19 cellular contexts compared by ENCODE assay signal in genomic region chr18:11565716-11566115, GRCh38. TPM values are rescaled to one million over a fixed set of nuclear protein-coding genes. Genes with fewer than 3 reads are reported as not detected.
DNase-seq lines count a peak whose midpoint lies in the region; FAIRE-seq and TF ChIP-seq lines count a peak whose summit lies in the region.
"Had no signal": no experiment of that assay in that cellular context is flagged by ENCODE, and none has a peak within 500 bp of the region (broad histone marks: within the 10 kb centered on the region; RNA-seq: fewer than 3 reads in every experiment).

No MANE protein-coding gene starts in this region.

- no peaks in the 10 kb centered on the region for H3K79me1 ChIP-seq in H9 (ENCODE audit: insufficient read depth, low read depth, low read length, poor library complexity, severe bottlenecking)

- peaks cover 4 to 5% of the 10 kb centered on the region in 2 experiments; a peak in 1 of 4 replicates for H3K4me1 Mint-ChIP-seq in H9
- H3K4me1 Mint-ChIP-seq: CD14-positive monocyte had no signal

- H3K27ac ChIP-seq in H9 (ENCODE audit: insufficient read length, low read depth, low read length) = no peak overlapping the region
- H3K27ac ChIP-seq in effector memory CD4-positive, alpha-beta T cell (ENCODE audit: insufficient read depth, low read length, poor library complexity, severe bottlenecking) = no peak overlapping the region
- no peak overlapping the region for H3K27ac ChIP-seq in breast epithelium

- H3K23me2 ChIP-seq in H9 (ENCODE audit: insufficient read length, low read depth, low read length, poor library complexity, severe bottlenecking) = no peaks in the 10 kb centered on the region

- no peak for TF ChIP-seq CTCF in H9 (conservative IDR thresholded peaks at IDR 0.05)
- TF ChIP-seq CTCF in breast epithelium (IDR thresholded peaks at IDR 0.05) = no peak

- H3K79me2 ChIP-seq in H9 (ENCODE audit: insufficient read depth, low read length) = no peaks in the 10 kb centered on the region

- no peak overlapping the region for H3K4me3 ChIP-seq in effector memory CD4-positive, alpha-beta T cell (ENCODE audit: insufficient read depth, low read depth, low read length, poor library complexity, severe bottlenecking)
- H3K4me3 ChIP-seq in breast epithelium = no peak overlapping the region

- no peak overlapping the region for H2AK5ac ChIP-seq in H9 (ENCODE audit: insufficient read length, low read length)

- no peak overlapping the region for H4K8ac ChIP-seq in H9 (replicated peaks; ENCODE audit: insufficient read length, low read depth, low read length)

- H3K27ac Mint-ChIP-seq in H9 = peak overlapping the region in 1 of 3 experiments; percentile 33; a peak in 1 of 7 replicates
- H3K27ac Mint-ChIP-seq: CD14-positive monocyte; CD4-positive, alpha-beta memory T cell had no signal

- no peak overlapping the region for H3K56ac ChIP-seq in H9 (ENCODE audit: insufficient read length, low read depth, low read length)

- no peak overlapping the region for H3K4me3 Mint-ChIP-seq in H9
- H3K4me3 Mint-ChIP-seq: CD14-positive monocyte had no signal

- in situ Hi-C loops in SK-MEL-5 (cut with HindIII; ENCODE audit: low pct_unique_long_range_greater_than_20kb, low sequenced_read_pairs) = no loop called here

- H3K36me3 Mint-ChIP-seq in H9 (ENCODE audit: insufficient read depth in 1 of 3, low read depth in 3 of 3) = no peaks in the 10 kb centered on the region
- H3K36me3 Mint-ChIP-seq: CD14-positive monocyte; CD4-positive, alpha-beta memory T cell had no signal

- no peak overlapping the region for H2BK12ac ChIP-seq in H9 (ENCODE audit: insufficient read length, low read depth, low read length)

- H3K4ac ChIP-seq in H9 (ENCODE audit: low read depth, low read length) = no peak overlapping the region

- FAIRE-seq in urothelium cell line (lab: Jason Lieb, UNC) = peak; percentile 32
- FAIRE-seq: A204.1, HepG2 had no signal

- H3T11ph ChIP-seq in H9 (ENCODE audit: low read length) = no peak overlapping the region

- H3K18ac ChIP-seq in H9 (ENCODE audit: insufficient read length, low read depth, low read length) = no peak overlapping the region

- H2AFZ ChIP-seq in H9 (ENCODE audit: low read length) = no peak overlapping the region

- H3K4me1 ChIP-seq in H9 (ENCODE audit: insufficient read depth, low read length) = no peaks in the 10 kb centered on the region
- H3K4me1 ChIP-seq in effector memory CD4-positive, alpha-beta T cell (ENCODE audit: control insufficient read depth, insufficient read depth, low read length, poor library complexity, severe bottlenecking) = no peaks in the 10 kb centered on the region
- no peaks in the 10 kb centered on the region for H3K4me1 ChIP-seq in breast epithelium
- H3K4me1 ChIP-seq: BE2C had no signal

- TF ChIP-seq POLR2A in breast epithelium (IDR thresholded peaks at IDR 0.05) = no peak

- H2BK20ac ChIP-seq in H9 (ENCODE audit: low read depth, low read length, poor library complexity, severe bottlenecking) = no peak overlapping the region

- no peak overlapping the region for H3K4me2 ChIP-seq in H9 (ENCODE audit: insufficient read depth, insufficient read length, low read length)

- intact Hi-C loops in breast epithelium (cut with DNase I; ENCODE audit: low total_unique reads) = no loop called here

- no peak for DNase-seq in H9
- DNase-seq in SK-MEL-5 (ENCODE audit: low read depth, low spot score) = peak; percentile 17
- DNase-seq in foreskin melanocyte = peak; percentile 28
- no peak for DNase-seq in urothelium cell line (ENCODE audit: low spot score)
- DNase-seq in effector memory CD4-positive, alpha-beta T cell = no peak
- no peak for DNase-seq in T-helper 9 cell
- no peak for DNase-seq in breast epithelium (ENCODE audit: low spot score in 2 of 2)
- DNase-seq in NOMO-1 treated with DMSO at 0.1 percent for 48 hours (lab: John Stamatoyannopoulos, UW; ENCODE audit: unreplicated experiment) = no peak
- DNase-seq: ACHN; BE2C; Calu3; CD4-positive, alpha-beta memory T cell; DMS79 treated with DMSO at 0.1 percent for 48 hours; GF-D8; GOT3; H7 had no signal

- H3K27me3 ChIP-seq in H9 (ENCODE audit: insufficient read depth, low read length) = no peaks in the 10 kb centered on the region
- no peaks in the 10 kb centered on the region for H3K27me3 ChIP-seq in effector memory CD4-positive, alpha-beta T cell (replicated peaks; ENCODE audit: control insufficient read depth, insufficient read depth, low read length, poor library complexity, severe bottlenecking)
- H3K27me3 ChIP-seq in breast epithelium = no peaks in the 10 kb centered on the region
- H3K27me3 ChIP-seq: BE2C had no signal

- WGBS in H9 (ENCODE audit: extremely low coverage, insufficient read length, low lambda C conversion rate) = no CpG with 5 or more reads among the region's 5 CpGs

- H4K91ac ChIP-seq in H9 (ENCODE audit: insufficient read length, low read depth, low read length) = no peak overlapping the region

- no peak overlapping the region for H3K23ac ChIP-seq in H9 (ENCODE audit: insufficient read length, low read depth, low read length)

- H2BK120ac ChIP-seq in H9 (ENCODE audit: low read depth, low read length, poor library complexity, severe bottlenecking) = no peak overlapping the region

- no peaks in the 10 kb centered on the region for H3K9me3 ChIP-seq in H9 (ENCODE audit: control insufficient read depth, low read depth, low read length)
- no peaks in the 10 kb centered on the region for H3K9me3 ChIP-seq in effector memory CD4-positive, alpha-beta T cell (ENCODE audit: control insufficient read depth, low read length)
- no peaks in the 10 kb centered on the region for H3K9me3 ChIP-seq in breast epithelium
- H3K9me3 ChIP-seq: BE2C had no signal

- no peaks in the 10 kb centered on the region for H4K20me1 ChIP-seq in H9 (ENCODE audit: control insufficient read depth, insufficient read depth, insufficient read length)

- H3K27me3 Mint-ChIP-seq in H9 (ENCODE audit: low read depth) = no peaks in the 10 kb centered on the region; the same call in none of the 2 replicates

- no peaks in the 10 kb centered on the region for H3K36me3 ChIP-seq in effector memory CD4-positive, alpha-beta T cell (ENCODE audit: control insufficient read depth, insufficient read depth, low read length)
- H3K36me3 ChIP-seq in breast epithelium = no peaks in the 10 kb centered on the region
- H3K36me3 ChIP-seq: BE2C had no signal

- no peak overlapping the region for H2BK15ac ChIP-seq in H9 (ENCODE audit: low read depth, low read length)

- no peak overlapping the region for H4K5ac ChIP-seq in H9 (ENCODE audit: insufficient read length, low read depth, low read length)

- H3K9me3 Mint-ChIP-seq in H9 = no peaks in the 10 kb centered on the region
- H3K9me3 Mint-ChIP-seq: CD4-positive, alpha-beta memory T cell had no signal

- H2BK5ac ChIP-seq in H9 (ENCODE audit: insufficient read length, low read length) = no peak overlapping the region

- peak overlapping the region; percentile 34; the same call in 1 of the 2 replicates for H3K14ac ChIP-seq in H9 (ENCODE audit: insufficient read depth, low read length)

- no peak overlapping the region for H3K9ac ChIP-seq in H9 (ENCODE audit: extremely low read depth, insufficient read length, low read length)

RNA-seq across cellular contexts. Expression of gene SLC35G4, which starts 43.7 kb away (rescaled TPM):
- total RNA-seq in H9 (2021) = not detected in 2 replicates
- not detected in 2 replicates for total RNA-seq in SK-MEL-5 (2014; rRNA removed; shearing (Covaris generic))
- not detected in 2 replicates for polyA plus RNA-seq in SK-MEL-5 (2015; cell fraction: cytosol; rRNA removed)
- polyA plus RNA-seq in SK-MEL-5 (2015; cell fraction: nucleus; rRNA removed) = not detected in 2 replicates
- not detected for total RNA-seq in breast epithelium
- total RNA-seq: Calu3; CD4-positive, alpha-beta memory T cell; H7; HepG2 had no signal
- polyA plus RNA-seq: CD14-positive monocyte; CD4-positive, alpha-beta memory T cell; HepG2 had no signal

Comparison
In these comparisons a context has a peak if more than half of its experiments do, and no peak if none do; other contexts are left out.
1. DNase-seq: peak in SK-MEL-5 (single experiment) and foreskin melanocyte (single experiment); none in H9 (single experiment), urothelium cell line (single experiment), effector memory CD4-positive, alpha-beta T cell (0 of 3), T-helper 9 cell (single experiment), breast epithelium (0 of 2) and NOMO-1 treated with DMSO at 0.1 percent for 48 hours (single experiment).